ENCODE assay signal across 8 cellular contexts in the genomic region with DNA sequence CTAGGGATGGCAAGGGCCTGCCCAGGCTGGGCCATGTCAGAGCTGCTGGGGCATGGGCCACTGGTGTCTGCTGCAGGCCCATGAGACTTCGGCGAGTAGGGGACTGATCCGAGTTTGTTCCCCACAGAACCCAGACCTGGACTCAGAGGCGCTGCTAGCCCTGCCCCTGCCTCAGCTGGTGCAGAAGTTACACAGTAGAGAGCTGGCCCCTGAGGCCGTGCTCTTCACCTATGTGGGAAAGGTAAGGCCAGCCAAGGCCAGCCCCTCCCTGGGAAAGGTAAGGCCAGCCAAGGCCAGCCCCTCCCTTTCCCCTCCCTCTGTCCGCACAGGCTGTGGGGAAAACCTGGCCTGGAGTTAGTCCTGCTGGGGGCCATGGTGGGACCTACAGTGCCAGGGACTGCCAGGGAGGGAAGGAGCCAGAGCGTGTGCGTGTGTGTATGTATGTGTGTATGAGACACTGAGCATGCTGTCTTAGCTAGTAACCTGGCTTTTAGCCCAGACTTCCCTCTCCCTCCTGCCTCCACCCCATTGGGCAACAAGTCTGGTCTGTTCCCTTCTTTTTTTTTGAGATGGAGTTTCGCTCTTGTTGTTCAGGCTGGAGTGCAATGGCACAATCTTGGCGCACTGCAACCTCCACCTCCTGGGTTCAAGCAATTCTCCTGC. TPM values are rescaled to one million over a fixed set of nuclear protein-coding genes. Genes with fewer than 3 reads are reported as not detected.
A peak's percentile ranks its signal among the peaks of the same experiment; 100 is the strongest.
DNase-seq lines count a peak whose midpoint lies in the region; ATAC-seq and TF ChIP-seq lines count a peak whose summit lies in the region.

No MANE protein-coding gene starts in this region.

- WGBS in liver, result 36% methylated on average over 10 of the region's 10 CpGs

- peaks cover 4 to 16% (median 7%) of the 10 kb centered on the region in 4 donors for H3K4me1 Mint-ChIP-seq in naive thymus-derived CD8-positive, alpha-beta T cell

- H3K27me3 Mint-ChIP-seq in naive thymus-derived CD8-positive, alpha-beta T cell, result peaks cover 0 to 3% (median 0%) of the 10 kb centered on the region in 5 donors

- H3K4me3 Mint-ChIP-seq in naive thymus-derived CD8-positive, alpha-beta T cell, result no peak overlapping the region

- DNase-seq in DMS53 treated with DMSO at 0.1 percent for 48 hours (lab: John Stamatoyannopoulos, UW; ENCODE audit: unreplicated experiment) (peak; percentile 37), NCI-H2171 (lab: John Stamatoyannopoulos, UW) (peak; percentile 77), cerebellar nuclear complex (lab: John Stamatoyannopoulos, UW) (peak; percentile 82 to 92), uterus (peak; percentile 58 to 72)
- no peak for DNase-seq in naive thymus-derived CD8-positive, alpha-beta T cell

- H3K4me3 ChIP-seq in liver (ENCODE audit: low read depth in 1 of 3, low read length in 3 of 3), result no peak overlapping the region
- no peak overlapping the region for H3K4me3 ChIP-seq in uterus

- no peak overlapping the region for H3K27ac Mint-ChIP-seq in naive thymus-derived CD8-positive, alpha-beta T cell

- H3K4me1 ChIP-seq in liver (ENCODE audit: control insufficient read depth in 4 of 4, insufficient read depth in 4 of 4, low read length in 3 of 4) (peaks cover 3 to 16% (median 13%) of the 10 kb centered on the region in 4 donors), uterus (no peaks in the 10 kb centered on the region)

- H3K36me3 Mint-ChIP-seq in naive thymus-derived CD8-positive, alpha-beta T cell, result no peaks in the 10 kb centered on the region

- TF ChIP-seq RAD21 in liver (IDR thresholded peaks at IDR 0.05), result no peak

- TF ChIP-seq CTCF in liver (IDR thresholded peaks at IDR 0.05; ENCODE audit: low read depth, low read length, missing input control), result no peak
- TF ChIP-seq CTCF in uterus (IDR thresholded peaks at IDR 0.05), result peak in 1 of 4 experiments; percentile 8

- ATAC-seq in GM18517 (IDR thresholded peaks at IDR 0.05; ENCODE audit: unreplicated experiment) (no peak), HG02973 (IDR thresholded peaks at IDR 0.05; ENCODE audit: unreplicated experiment) (no peak)
- ATAC-seq in naive thymus-derived CD8-positive, alpha-beta T cell, result no peak

- H3K9me3 ChIP-seq in liver (ENCODE audit: control insufficient read depth in 4 of 4, low read length in 3 of 4) (no peaks in the 10 kb centered on the region), uterus (no peaks in the 10 kb centered on the region)

- no peaks in the 10 kb centered on the region for H3K9me3 Mint-ChIP-seq in naive thymus-derived CD8-positive, alpha-beta T cell

- no peak overlapping the region for H3K9ac ChIP-seq in liver (ENCODE audit: low read depth in 1 of 2, low read length in 2 of 2)

- H3K36me3 ChIP-seq in liver (ENCODE audit: control insufficient read depth in 4 of 4, insufficient read depth in 3 of 4, low read depth in 1 of 4, low read length in 3 of 4) (peaks cover 0 to 2% (median 0%) of the 10 kb centered on the region in 4 donors), uterus (no peaks in the 10 kb centered on the region)

- no peak for TF ChIP-seq POLR2A in uterus (IDR thresholded peaks at IDR 0.05)

- intact Hi-C loops in uterus (cut with DNase I; ENCODE audit: low total_unique reads), result no loop called here

- peak overlapping the region in 1 of 2 donors; percentile 1 for H3K27ac ChIP-seq in liver (ENCODE audit: low read depth in 1 of 2, low read length in 2 of 2)
- peak overlapping the region in 1 of 2 donors; percentile 15 for H3K27ac ChIP-seq in uterus

- no peaks in the 10 kb centered on the region for H3K27me3 ChIP-seq in liver (ENCODE audit: control insufficient read depth in 4 of 4, insufficient read depth in 4 of 4, low read length in 3 of 4)
- H3K27me3 ChIP-seq in uterus, result no peaks in the 10 kb centered on the region

- POLR2A ChIA-PET in naive thymus-derived CD8-positive, alpha-beta T cell (lab: Charles Lee), result no interaction called here

TF ChIP-seq in liver, 16 proteins besides CTCF, POLR2A, EP300 and RAD21:
- TF ChIP-seq, protein P1, sequence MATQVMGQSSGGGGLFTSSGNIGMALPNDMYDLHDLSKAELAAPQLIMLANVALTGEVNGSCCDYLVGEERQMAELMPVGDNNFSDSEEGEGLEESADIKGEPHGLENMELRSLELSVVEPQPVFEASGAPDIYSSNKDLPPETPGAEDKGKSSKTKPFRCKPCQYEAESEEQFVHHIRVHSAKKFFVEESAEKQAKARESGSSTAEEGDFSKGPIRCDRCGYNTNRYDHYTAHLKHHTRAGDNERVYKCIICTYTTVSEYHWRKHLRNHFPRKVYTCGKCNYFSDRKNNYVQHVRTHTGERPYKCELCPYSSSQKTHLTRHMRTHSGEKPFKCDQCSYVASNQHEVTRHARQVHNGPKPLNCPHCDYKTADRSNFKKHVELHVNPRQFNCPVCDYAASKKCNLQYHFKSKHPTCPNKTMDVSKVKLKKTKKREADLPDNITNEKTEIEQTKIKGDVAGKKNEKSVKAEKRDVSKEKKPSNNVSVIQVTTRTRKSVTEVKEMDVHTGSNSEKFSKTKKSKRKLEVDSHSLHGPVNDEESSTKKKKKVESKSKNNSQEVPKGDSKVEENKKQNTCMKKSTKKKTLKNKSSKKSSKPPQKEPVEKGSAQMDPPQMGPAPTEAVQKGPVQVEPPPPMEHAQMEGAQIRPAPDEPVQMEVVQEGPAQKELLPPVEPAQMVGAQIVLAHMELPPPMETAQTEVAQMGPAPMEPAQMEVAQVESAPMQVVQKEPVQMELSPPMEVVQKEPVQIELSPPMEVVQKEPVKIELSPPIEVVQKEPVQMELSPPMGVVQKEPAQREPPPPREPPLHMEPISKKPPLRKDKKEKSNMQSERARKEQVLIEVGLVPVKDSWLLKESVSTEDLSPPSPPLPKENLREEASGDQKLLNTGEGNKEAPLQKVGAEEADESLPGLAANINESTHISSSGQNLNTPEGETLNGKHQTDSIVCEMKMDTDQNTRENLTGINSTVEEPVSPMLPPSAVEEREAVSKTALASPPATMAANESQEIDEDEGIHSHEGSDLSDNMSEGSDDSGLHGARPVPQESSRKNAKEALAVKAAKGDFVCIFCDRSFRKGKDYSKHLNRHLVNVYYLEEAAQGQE (IDR thresholded peaks at IDR 0.05), result no peak
- TF ChIP-seq JUND (IDR thresholded peaks at IDR 0.05) (no peak), FOXA2 (IDR thresholded peaks at IDR 0.05) (no peak), HNF4A (conservative IDR thresholded peaks at IDR 0.05) (peak; percentile 16 to 65), SP1 (IDR thresholded peaks at IDR 0.05) (peak; percentile 69), NR2F2 (IDR thresholded peaks at IDR 0.05) (peak; percentile 52), EGR1 (IDR thresholded peaks at IDR 0.05; ENCODE audit: low read depth in 2 of 2) (no peak), FOXA1 (IDR thresholded peaks at IDR 0.05) (no peak), YY1 (IDR thresholded peaks at IDR 0.05) (no peak), TAF1 (conservative IDR thresholded peaks at IDR 0.05) (no peak), GABPA (IDR thresholded peaks at IDR 0.05 in 1 of 2, conservative IDR thresholded peaks at IDR 0.05 in 1 of 2) (peak in 1 of 2 donors; percentile 42), RXRA (IDR thresholded peaks at IDR 0.05) (peak; percentile 72 to 83), HNF4G (IDR thresholded peaks at IDR 0.05) (no peak)
- TF ChIP-seq, protein P2, sequence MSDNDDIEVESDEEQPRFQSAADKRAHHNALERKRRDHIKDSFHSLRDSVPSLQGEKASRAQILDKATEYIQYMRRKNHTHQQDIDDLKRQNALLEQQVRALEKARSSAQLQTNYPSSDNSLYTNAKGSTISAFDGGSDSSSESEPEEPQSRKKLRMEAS (IDR thresholded peaks at IDR 0.05), result no peak
- TF ChIP-seq, protein P3, sequence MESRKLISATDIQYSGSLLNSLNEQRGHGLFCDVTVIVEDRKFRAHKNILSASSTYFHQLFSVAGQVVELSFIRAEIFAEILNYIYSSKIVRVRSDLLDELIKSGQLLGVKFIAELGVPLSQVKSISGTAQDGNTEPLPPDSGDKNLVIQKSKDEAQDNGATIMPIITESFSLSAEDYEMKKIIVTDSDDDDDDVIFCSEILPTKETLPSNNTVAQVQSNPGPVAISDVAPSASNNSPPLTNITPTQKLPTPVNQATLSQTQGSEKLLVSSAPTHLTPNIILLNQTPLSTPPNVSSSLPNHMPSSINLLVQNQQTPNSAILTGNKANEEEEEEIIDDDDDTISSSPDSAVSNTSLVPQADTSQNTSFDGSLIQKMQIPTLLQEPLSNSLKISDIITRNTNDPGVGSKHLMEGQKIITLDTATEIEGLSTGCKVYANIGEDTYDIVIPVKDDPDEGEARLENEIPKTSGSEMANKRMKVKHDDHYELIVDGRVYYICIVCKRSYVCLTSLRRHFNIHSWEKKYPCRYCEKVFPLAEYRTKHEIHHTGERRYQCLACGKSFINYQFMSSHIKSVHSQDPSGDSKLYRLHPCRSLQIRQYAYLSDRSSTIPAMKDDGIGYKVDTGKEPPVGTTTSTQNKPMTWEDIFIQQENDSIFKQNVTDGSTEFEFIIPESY (IDR thresholded peaks at IDR 0.05), result no peak
- TF ChIP-seq, protein P4, sequence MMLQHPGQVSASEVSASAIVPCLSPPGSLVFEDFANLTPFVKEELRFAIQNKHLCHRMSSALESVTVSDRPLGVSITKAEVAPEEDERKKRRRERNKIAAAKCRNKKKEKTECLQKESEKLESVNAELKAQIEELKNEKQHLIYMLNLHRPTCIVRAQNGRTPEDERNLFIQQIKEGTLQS (IDR thresholded peaks at IDR 0.05), result no peak

RNA-seq across cellular contexts. Expression of a gene that starts 8.0 kb away (rescaled TPM):
- 10 to 100 TPM in 1 of 2 donors, 1 to 10 TPM in 1; 4.3 to 41.5 TPM for total RNA-seq in liver
- polyA plus RNA-seq in liver, result 10 to 100 TPM; 17.8 to 26.5 TPM
- 10 to 100 TPM; 10.6 to 40.2 (median 15.8) TPM for total RNA-seq in uterus
- total RNA-seq in naive thymus-derived CD8-positive, alpha-beta T cell, result 10 to 100 TPM in 1 of 2 experiments, 1 to 10 TPM in 1; 8.9 to 10.2 TPM
- 1 to 10 TPM in 2 of 3 donors, under 1 TPM in 1; 0.46 to 2.2 (median 1.4) TPM for polyA plus RNA-seq in naive thymus-derived CD8-positive, alpha-beta T cell

Comparison
In these comparisons a context has a peak if more than half of its experiments do, and no peak if none do; other contexts are left out.
1. DNase-seq: peak in DMS53 treated with DMSO at 0.1 percent for 48 hours (single experiment), NCI-H2171 (single experiment), cerebellar nuclear complex (2 of 2) and uterus (2 of 2); none in naive thymus-derived CD8-positive, alpha-beta T cell (0 of 10).